ENCODE assay signal across 8 cellular contexts in genomic region chr12:15788266-15789214, GRCh38. TPM values are rescaled to one million over a fixed set of nuclear protein-coding genes. Genes with fewer than 3 reads are reported as not detected.
A peak's percentile ranks its signal among the peaks of the same experiment; 100 is the strongest.
DNase-seq lines count a peak whose midpoint lies in the region; ATAC-seq and TF ChIP-seq lines count a peak whose summit lies in the region.

No MANE protein-coding gene starts in this region.

- intact Hi-C loops in Calu3 (cut with micrococcal nuclease; ENCODE audit: unreplicated experiment) (loop anchor here (5.0 kb wide), 1 partner anchor 196 kb away; no protein-coding TSS in a partner anchor), Panc1 (cut with micrococcal nuclease; ENCODE audit: unreplicated experiment) (no loop called here), sigmoid colon (cut with DNase I) (loop anchor here (5.0 to 10.0 kb wide), 2 partner anchors 96 to 514 kb away; no protein-coding TSS in a partner anchor)

- H3K9me3 Mint-ChIP-seq in Calu3 (ENCODE audit: low read depth, unreplicated experiment): peaks cover 5% of the 10 kb centered on the region

- H3K4me1 ChIP-seq in Panc1 (ENCODE audit: control insufficient read depth, insufficient read depth, low read length): peaks cover 4% of the 10 kb centered on the region
- peaks cover 0 to 43% (median 19%) of the 10 kb centered on the region in 4 donors for H3K4me1 ChIP-seq in sigmoid colon

- no peak for TF ChIP-seq EP300 in sigmoid colon (IDR thresholded peaks at IDR 0.05)

- H3K36me3 Mint-ChIP-seq in Calu3 (ENCODE audit: insufficient read depth, unreplicated experiment): peaks cover 41% of the 10 kb centered on the region

- H3K36me3 ChIP-seq in Panc1 (ENCODE audit: control insufficient read depth, insufficient read depth, low read length): peaks cover 5% of the 10 kb centered on the region; the same call in 1 of the 2 replicates
- no peaks in the 10 kb centered on the region for H3K36me3 ChIP-seq in brain microvascular endothelial cell (replicated peaks)
- H3K36me3 ChIP-seq in sigmoid colon: no peaks in the 10 kb centered on the region

- TF ChIP-seq CTCF in Calu3 (IDR thresholded peaks at IDR 0.05; ENCODE audit: unreplicated experiment): no peak
- no peak for TF ChIP-seq CTCF in Panc1 (IDR thresholded peaks at IDR 0.05)
- TF ChIP-seq CTCF in brain microvascular endothelial cell (IDR thresholded peaks at IDR 0.05; ENCODE audit: low read depth, low read length, missing control alignments): no peak
- peak in 1 of 4 experiments; percentile 22 for TF ChIP-seq CTCF in sigmoid colon (IDR thresholded peaks at IDR 0.05)

- peaks cover 34% of the 10 kb centered on the region for H3K4me1 Mint-ChIP-seq in Calu3 (ENCODE audit: low read depth, unreplicated experiment)

- peak; percentile 51 for DNase-seq in Calu3
- no peak for DNase-seq in Panc1 (ENCODE audit: low read depth, low spot score)
- no peak for DNase-seq in brain microvascular endothelial cell
- peak; percentile 72 for DNase-seq in sigmoid colon
- no peak for DNase-seq in SKM-1 (lab: John Stamatoyannopoulos, UW; ENCODE audit: unreplicated experiment)

- H3K27ac ChIP-seq in Panc1 (ENCODE audit: low read length) (peak overlapping the region; percentile 88), brain microvascular endothelial cell (peak overlapping the region; percentile 93), sigmoid colon (peak overlapping the region; percentile 94 to 97 (median 94))

- WGBS in sigmoid colon, 2 donors: 0 to 2% methylated on average over 63 of the region's 63 CpGs

- peak overlapping the region; percentile 79 for H3K4me3 ChIP-seq in Panc1 (ENCODE audit: low read depth in 2 of 2, low read length in 2 of 2)
- H3K4me3 ChIP-seq in brain microvascular endothelial cell (ENCODE audit: low read depth, low read length): peak overlapping the region; percentile 85
- H3K4me3 ChIP-seq in iPS-18c (ENCODE audit: insufficient read depth, low read depth, low read length): peak overlapping the region; percentile 78
- H3K4me3 ChIP-seq in sigmoid colon: peak overlapping the region; percentile 63 to 91 (median 83)

- CTCF ChIA-PET in Calu3 (lab: Charles Lee) (interaction anchor here (0.6 to 1.2 kb wide), 5 partner anchors 8 to 1205 kb away, joined by 3 to 5 read pairs (median 3); no protein-coding TSS in a partner anchor), Panc1 (lab: Charles Lee) (interaction anchor here (0.6 kb wide), 2 partner anchors 19 to 261 kb away, joined by 4 to 6 read pairs; no protein-coding TSS in a partner anchor)

- H3K9me3 ChIP-seq in Panc1 (ENCODE audit: control insufficient read depth, insufficient read depth, low read depth, low read length): no peaks in the 10 kb centered on the region; the same call in 1 of the 2 replicates
- H3K9me3 ChIP-seq in iPS-18c (ENCODE audit: control insufficient read depth, insufficient read depth, low read length): no peaks in the 10 kb centered on the region
- no peaks in the 10 kb centered on the region for H3K9me3 ChIP-seq in sigmoid colon

- peak overlapping the region; percentile 80 for H3K4me3 Mint-ChIP-seq in Calu3 (ENCODE audit: low read depth, unreplicated experiment)

- H3K27me3 Mint-ChIP-seq in Calu3 (ENCODE audit: unreplicated experiment): no peaks in the 10 kb centered on the region

- peak; percentile 32 for ATAC-seq in GM19463 (IDR thresholded peaks at IDR 0.05; ENCODE audit: unreplicated experiment)
- ATAC-seq in HG03469 (IDR thresholded peaks at IDR 0.05; ENCODE audit: unreplicated experiment): peak; percentile 11
- peak; percentile 61 for ATAC-seq in Panc1

- H3K27me3 ChIP-seq in Panc1 (ENCODE audit: control insufficient read depth, insufficient read depth, low read length) (no peaks in the 10 kb centered on the region), brain microvascular endothelial cell (replicated peaks) (no peaks in the 10 kb centered on the region), sigmoid colon (no peaks in the 10 kb centered on the region)

- POLR2A ChIA-PET in Panc1 (lab: Charles Lee): interaction anchor here (0.7 to 1.4 kb wide), 2 partner anchors 12 to 32 kb away, joined by 3 to 6 read pairs; no protein-coding TSS in a partner anchor

- no peak for TF ChIP-seq POLR2A in sigmoid colon (IDR thresholded peaks at IDR 0.05)

- in situ Hi-C loops in Panc1 (cut with HindIII; ENCODE audit: low pct_unique_long_range_greater_than_20kb, low sequenced_read_pairs): no loop called here
- in situ Hi-C loops in brain microvascular endothelial cell (cut with HindIII; ENCODE audit: low pct_ligation_motif_present, low sequenced_read_pairs): no loop called here

- peak overlapping the region; percentile 71 for H3K27ac Mint-ChIP-seq in Calu3 (ENCODE audit: unreplicated experiment)

- BruUV-seq in Calu3 (replicated peaks; lab: Mats Ljungman, UMichigan) (no TSS peak), Panc1 (replicated peaks; lab: Mats Ljungman, UMichigan) (no TSS peak)

RNA-seq across cellular contexts. Expression of gene EPS8, which starts 0.6 kb away (rescaled TPM):
- total RNA-seq in Calu3 (2022): 97.5 and 108 TPM in 2 replicates
- total RNA-seq in Panc1 (2021; ENCODE audit: unreplicated experiment): 32.0 TPM
- polyA plus RNA-seq in Panc1 (2012; ENCODE audit: insufficient read length): 30.2 TPM
- 100 to 1,000 TPM; 108 to 132 (median 119) TPM for total RNA-seq in sigmoid colon
- polyA plus RNA-seq in sigmoid colon: 10 to 100 TPM; 47.7 to 97.8 (median 65.5) TPM

Comparison
In these comparisons a context has a peak if more than half of its experiments do, and no peak if none do; other contexts are left out.
1. DNase-seq: peak in Calu3 (single experiment) and sigmoid colon (single experiment); none in Panc1 (single experiment), brain microvascular endothelial cell (single experiment) and SKM-1 (single experiment).
2. ATAC-seq: peak in every context shown above with its lines; median percentile 61 in Panc1; 32 in GM19463; 11 in HG03469.
3. Peak in every context shown above with its lines, with median percentiles within 50 percentile points of each other: H3K27ac ChIP-seq and H3K4me3 ChIP-seq.